Comparison of ENCODE assay signal across 20 cellular contexts in the genomic region with DNA sequence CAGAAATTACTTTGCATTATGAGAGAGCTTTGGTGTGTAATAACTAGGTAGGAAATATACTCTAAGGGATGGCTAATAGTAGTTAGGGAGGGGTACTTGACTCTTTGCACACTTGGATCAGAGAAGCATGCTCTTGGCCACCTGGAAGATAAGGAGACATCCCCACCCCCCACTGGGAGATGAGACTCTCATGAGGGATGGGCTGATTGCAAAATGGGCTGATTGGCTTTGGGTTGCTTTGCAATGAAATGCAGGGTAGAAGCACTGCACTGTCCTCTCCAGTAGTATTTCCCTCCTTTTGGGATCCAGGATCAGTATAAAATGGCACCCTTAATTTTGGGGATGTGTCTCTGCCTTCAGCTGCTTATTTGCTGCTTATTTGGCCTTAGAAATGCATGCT.
"Had no signal": no experiment of that assay in that cellular context is flagged by ENCODE, and none has a peak within 500 bp of the region (broad histone marks: within the 10 kb centered on the region; RNA-seq: fewer than 3 reads in every experiment).

No MANE protein-coding gene starts in this region.

- H3K4me3 Mint-ChIP-seq: T-cell had no signal

- H3K4me1 Mint-ChIP-seq: T-cell had no signal

- H3K27ac Mint-ChIP-seq: T-cell had no signal

- ATAC-seq: T-cell had no signal

- H3K4me3 ChIP-seq: MG63 had no signal

- H3K27me3 ChIP-seq: MG63 had no signal

- H3K9ac ChIP-seq: SK-N-SH had no signal

- H3K27me3 Mint-ChIP-seq: T-cell had no signal

- DNase-seq: Karpas-422, KG1, MG63, NCI-H1092, NCI-H1105 treated with DMSO at 0.1 percent for 48 hours, NCI-H1436, NCI-H187, NCI-H2029, NCI-H2081 treated with DMSO at 0.1 percent for 48 hours, NCI-H2171, NCI-H345, NCI-H446 treated with DMSO at 0.1 percent for 48 hours, NCI-H510A treated with DMSO at 0.1 percent for 48 hours, NCI-H526, SHP77, SK-N-SH, SW 1271, T-cell had no signal

- H3K4me2 ChIP-seq: SK-N-SH had no signal

- H3K27ac ChIP-seq: HL-60, RWPE1 had no signal

- H3K9me3 ChIP-seq: SK-N-SH had no signal

- H3K9me2 ChIP-seq: SK-N-SH had no signal

- H3K36me3 Mint-ChIP-seq: T-cell had no signal
